Comparison of ENCODE assay signal across 8 cellular contexts in genomic region chr16:88706965-88707871, GRCh38. TPM values are rescaled to one million over a fixed set of nuclear protein-coding genes. Genes with fewer than 3 reads are reported as not detected.
DNase-seq lines count a peak whose midpoint lies in the region; ATAC-seq and TF ChIP-seq lines count a peak whose summit lies in the region.

No MANE protein-coding gene starts in this region.

- H3K9ac ChIP-seq in ES-I3 (ENCODE audit: low read depth, low read length) (peak overlapping the region; percentile 92), NT2/D1 (ENCODE audit: insufficient read length, low read depth) (peak overlapping the region; percentile 81)

- H3K4me1 ChIP-seq in ES-I3 (ENCODE audit: insufficient read depth, low read length) = no peaks in the 10 kb centered on the region
- peaks cover 14% of the 10 kb centered on the region for H3K4me1 ChIP-seq in NT2/D1 (ENCODE audit: insufficient read depth, insufficient read length)
- H3K4me1 ChIP-seq in ovary (ENCODE audit: insufficient read depth) = peaks cover 5% of the 10 kb centered on the region

- intact Hi-C loops in ovary (cut with DNase I) = no loop called here

- no peak for TF ChIP-seq CTCF in epithelial cell of esophagus (IDR thresholded peaks at IDR 0.05; ENCODE audit: insufficient read depth, low read depth, low read length, missing control alignments)
- TF ChIP-seq CTCF in ovary (IDR thresholded peaks at IDR 0.05) = no peak

- TF ChIP-seq EP300 in ovary (IDR thresholded peaks at IDR 0.05) = no peak

- WGBS in ovary, 3 donors = 23 to 28% (median 26%) methylated on average over 17 of the region's 17 CpGs

- H3K27ac ChIP-seq in ovary = no peak overlapping the region

- H3K9me3 ChIP-seq in ES-I3 (ENCODE audit: control insufficient read depth, insufficient read depth, low read length) (no peaks in the 10 kb centered on the region), NT2/D1 (ENCODE audit: insufficient read depth, low read length) (no peaks in the 10 kb centered on the region), ovary (no peaks in the 10 kb centered on the region)

- H3K4me3 ChIP-seq in NT2/D1 (ENCODE audit: insufficient read length, low read depth) (peak overlapping the region; percentile 87), epithelial cell of esophagus (ENCODE audit: low read length) (peak overlapping the region; percentile 96), ovary (peak overlapping the region; percentile 98)

- peaks cover 10% of the 10 kb centered on the region for H3K27me3 ChIP-seq in NT2/D1 (ENCODE audit: insufficient read depth, insufficient read length)
- no peaks in the 10 kb centered on the region for H3K27me3 ChIP-seq in ovary

- H3K36me3 ChIP-seq in ES-I3 (ENCODE audit: insufficient read depth, low read length) (no peaks in the 10 kb centered on the region), NT2/D1 (ENCODE audit: insufficient read depth, insufficient read length, low read length) (peaks cover 48% of the 10 kb centered on the region), ovary (no peaks in the 10 kb centered on the region)

- no peak for TF ChIP-seq POLR2A in ovary (IDR thresholded peaks at IDR 0.05)

- ATAC-seq in HG03442 (IDR thresholded peaks at IDR 0.05; ENCODE audit: unreplicated experiment) = no peak

- DNase-seq in NT2/D1 (ENCODE audit: low read depth, low spot score) (no peak), epithelial cell of esophagus (ENCODE audit: low read depth) (no peak), ovary (no peak), NCI-H2196 treated with DMSO at 0.1 percent for 48 hours (lab: John Stamatoyannopoulos, UW; ENCODE audit: unreplicated experiment) (no peak), activated gamma-delta T cell (lab: John Stamatoyannopoulos, UW) (no peak)
- DNase-seq in stimulated activated CD4-positive, alpha-beta T cell treated with anti-CD3 and anti-CD28 coated beads, Interleukin-2, amount 100 ng/mL, for 24 hours = no peak

RNA-seq across cellular contexts. Expression of gene CTU2, which starts 0.9 kb away (rescaled TPM):
- total RNA-seq in ovary = 10 to 100 TPM in 6 of 7 donors, 1 to 10 TPM in 1; 8.2 to 36.5 (median 20.5) TPM
- 10 to 100 TPM in 1 of 2 donors, under 1 TPM in 1; 0.45 to 12.9 TPM for polyA plus RNA-seq in ovary

RNA-seq across cellular contexts. Expression of gene RNF166, which starts 1.0 kb away (rescaled TPM):
- total RNA-seq in ovary = 10 to 100 TPM; 17.3 to 26.5 (median 22.2) TPM
- 10 to 100 TPM in 1 of 2 donors, 1 to 10 TPM in 1; 4.7 to 14.0 TPM for polyA plus RNA-seq in ovary

RNA-seq across cellular contexts. Expression of gene SNAI3, which starts 20.9 kb away (rescaled TPM):
- 1 to 10 TPM in 1 of 7 donors, under 1 TPM in 3, not detected in 3; 0.12 to 1.0 (median 0.25) TPM for total RNA-seq in ovary
- under 1 TPM in 1 of 2 donors, not detected in 1; 0.28 TPM for polyA plus RNA-seq in ovary

RNA-seq across cellular contexts. Expression of gene MVD, which starts 44.3 kb away (rescaled TPM):
- total RNA-seq in ovary = 100 to 1,000 TPM in 1 of 7 donors, 10 to 100 TPM in 5, 1 to 10 TPM in 1; 9.1 to 135 (median 20.9) TPM
- polyA plus RNA-seq in ovary = 10 to 100 TPM in 1 of 2 donors, 1 to 10 TPM in 1; 9.2 to 22.6 TPM

RNA-seq across cellular contexts. Expression of gene CYBA, which starts 56.4 kb away (rescaled TPM):
- 100 to 1,000 TPM in 1 of 7 donors, 10 to 100 TPM in 6; 17.5 to 244 (median 63.0) TPM for total RNA-seq in ovary
- polyA plus RNA-seq in ovary = 10 to 100 TPM in 1 of 2 donors, 1 to 10 TPM in 1; 6.5 to 51.5 TPM
